In genomic region chr6:20159781-20160540, GRCh38 we compare ENCODE assay signal across 13 cellular contexts. TPM values are rescaled to one million over a fixed set of nuclear protein-coding genes. Genes with fewer than 3 reads are reported as not detected.
DNase-seq lines count a peak whose midpoint lies in the region; FAIRE-seq and TF ChIP-seq lines count a peak whose summit lies in the region.
"Had no signal": no experiment of that assay in that cellular context is flagged by ENCODE, and none has a peak within 500 bp of the region (broad histone marks: within the 10 kb centered on the region; RNA-seq: fewer than 3 reads in every experiment).

No MANE protein-coding gene starts in this region.

- FAIRE-seq in HTR-8/SVneo (lab: Jason Lieb, UNC), result no peak

- H3K9me3 ChIP-seq in iPS-20b (ENCODE audit: insufficient read depth, low read depth, low read length) (no peaks in the 10 kb centered on the region), sigmoid colon (no peaks in the 10 kb centered on the region)

- TF ChIP-seq EP300 in sigmoid colon (IDR thresholded peaks at IDR 0.05), result no peak

- TF ChIP-seq POLR2A in sigmoid colon (IDR thresholded peaks at IDR 0.05), result no peak

- no peaks in the 10 kb centered on the region for H3K27me3 ChIP-seq in iPS-20b (ENCODE audit: insufficient read depth, low read length)
- H3K27me3 ChIP-seq in sigmoid colon, result no peaks in the 10 kb centered on the region

- H3K36me3 ChIP-seq in iPS-20b (ENCODE audit: insufficient read depth, low read depth, low read length) (no peaks in the 10 kb centered on the region), sigmoid colon (no peaks in the 10 kb centered on the region)

- TF ChIP-seq CTCF in astrocyte of the cerebellum (IDR thresholded peaks at IDR 0.05; ENCODE audit: low read depth, low read length, missing control alignments) (no peak), sigmoid colon (IDR thresholded peaks at IDR 0.05) (no peak)

- in situ Hi-C loops in astrocyte of the cerebellum (cut with HindIII; ENCODE audit: low sequenced_read_pairs), result no loop called here

- H3K4me3 ChIP-seq in astrocyte of the cerebellum (ENCODE audit: low read depth, low read length) (no peak overlapping the region), iPS-20b (ENCODE audit: low read length) (no peak overlapping the region), sigmoid colon (no peak overlapping the region)

- H3K9ac ChIP-seq in iPS-20b (ENCODE audit: low read depth, low read length), result peak overlapping the region; percentile 30; the same call in 1 of the 2 replicates

- DNase-seq in GM03348 (ENCODE audit: low spot score) (peak; percentile 45), astrocyte of the cerebellum (ENCODE audit: low read depth) (peak; percentile 24), sigmoid colon (no peak), HTR-8/SVneo (ENCODE audit: insufficient read length, low spot score) (no peak), DMS114 treated with DMSO at 0.1 percent for 48 hours (lab: John Stamatoyannopoulos, UW; ENCODE audit: unreplicated experiment) (no peak), COLO668 (lab: John Stamatoyannopoulos, UW; ENCODE audit: unreplicated experiment) (no peak), NCI-H187 treated with DMSO at 0.1 percent for 48 hours (lab: John Stamatoyannopoulos, UW) (no peak)
- DNase-seq: activated CD4-positive, alpha-beta memory T cell treated with anti-CD3 and anti-CD28 coated beads for 36 hours; left ventricle myocardium superior; naive thymus-derived CD8-positive, alpha-beta T cell; NCI-H2081 treated with DMSO at 0.1 percent for 48 hours; PC-3 had no signal

- intact Hi-C loops in sigmoid colon (cut with DNase I), result no loop called here

- peaks cover 12% of the 10 kb centered on the region for H3K4me1 ChIP-seq in iPS-20b (ENCODE audit: insufficient read depth, low read length)
- H3K4me1 ChIP-seq in sigmoid colon, result peaks cover 0 to 35% (median 28%) of the 10 kb centered on the region in 4 donors

- WGBS in sigmoid colon, 2 donors, result 71 to 80% methylated on average over 5 of the region's 5 CpGs

- H3K27ac ChIP-seq in iPS-20b (ENCODE audit: low read length), result no peak overlapping the region
- peak overlapping the region in 3 of 4 donors; percentile 10 to 59 (median 54) for H3K27ac ChIP-seq in sigmoid colon

RNA-seq across cellular contexts. Expression of gene MBOAT1, which starts 52.3 kb away (rescaled TPM):
- total RNA-seq in sigmoid colon, result 10 to 100 TPM in 3 of 4 donors, 1 to 10 TPM in 1; 6.9 to 15.6 (median 11.0) TPM
- polyA plus RNA-seq in sigmoid colon, result 10 to 100 TPM in 1 of 3 donors, 1 to 10 TPM in 2; 2.4 to 16.6 (median 3.5) TPM

Comparison
In these comparisons a context has a peak if more than half of its experiments do, and no peak if none do; other contexts are left out.
1. DNase-seq: peak in GM03348 (single experiment) and astrocyte of the cerebellum (single experiment); none in sigmoid colon (single experiment), HTR-8/SVneo (single experiment), DMS114 treated with DMSO at 0.1 percent for 48 hours (single experiment), COLO668 (single experiment) and NCI-H187 treated with DMSO at 0.1 percent for 48 hours (single experiment).